In the genomic region with DNA sequence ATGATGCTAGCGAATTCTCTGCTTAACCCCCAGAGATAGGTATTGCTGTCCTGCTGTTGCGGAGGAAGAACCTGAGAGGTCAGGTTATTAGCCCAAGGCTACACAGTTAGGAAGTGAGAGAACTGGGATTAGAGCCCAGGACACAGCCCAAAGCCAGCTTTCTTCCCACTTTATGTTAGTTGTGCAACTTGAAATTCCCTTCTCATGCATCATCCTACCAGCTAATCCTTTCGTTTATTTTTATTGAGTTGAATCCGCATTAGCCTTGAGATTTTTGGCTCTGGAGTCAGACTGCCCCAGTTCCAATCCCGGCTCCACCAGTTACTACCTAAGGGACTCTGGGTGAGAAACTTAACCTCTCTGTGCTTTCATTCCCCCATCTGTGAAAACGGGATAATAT, we compare ENCODE assay signal across 12 cellular contexts.
DNase-seq lines count a peak whose midpoint lies in the region; TF ChIP-seq lines count a peak whose summit lies in the region.
"Had no signal": no experiment of that assay in that cellular context is flagged by ENCODE, and none has a peak within 500 bp of the region (broad histone marks: within the 10 kb centered on the region; RNA-seq: fewer than 3 reads in every experiment).

No MANE protein-coding gene starts in this region.

- peaks cover 0 to 27% (median 4%) of the 10 kb centered on the region in 4 donors for H3K4me1 ChIP-seq in Peyer's patch

- CTCF ChIA-PET in AG04449 (lab: Yijun Ruan, JAX) = interaction anchor here (2.7 kb wide), 1 partner anchor 35 kb away, joined by 8 read pairs; no protein-coding TSS in a partner anchor

- no peaks in the 10 kb centered on the region for H3K27me3 ChIP-seq in Peyer's patch
- H3K27me3 ChIP-seq: BLaER1 had no signal

- H3K4me3 ChIP-seq in AG04449 (ENCODE audit: low read depth, low read length) = no peak overlapping the region
- H3K4me3 ChIP-seq in Peyer's patch = no peak overlapping the region
- H3K4me3 ChIP-seq: BLaER1 had no signal

- H3K9me3 ChIP-seq in Peyer's patch = no peaks in the 10 kb centered on the region
- H3K9me3 ChIP-seq: BLaER1 had no signal

- TF ChIP-seq CTCF in AG04449 (IDR thresholded peaks at IDR 0.05; ENCODE audit: insufficient read depth, low read length, missing control alignments) = no peak
- no peak for TF ChIP-seq CTCF in Peyer's patch (IDR thresholded peaks at IDR 0.05)

- TF ChIP-seq POLR2A in Peyer's patch (IDR thresholded peaks at IDR 0.05) = no peak

- no peaks in the 10 kb centered on the region for H3K36me3 ChIP-seq in Peyer's patch
- H3K36me3 ChIP-seq: BLaER1 had no signal

- POLR2A ChIA-PET in AG04449 (lab: Yijun Ruan, JAX) = no interaction called here

- DNase-seq in AG04449 (ENCODE audit: low read depth, low spot score) (peak; percentile 75), Peyer's patch (no peak), fibroblast of peridontal ligament (ENCODE audit: extremely low read depth) (peak; percentile 97), non-pigmented ciliary epithelial cell (ENCODE audit: low read depth) (peak; percentile 80), middle frontal gyrus (ENCODE audit: extremely low spot score, low spot score) (no peak), NCI-H1930 (lab: John Stamatoyannopoulos, UW) (no peak), HuH-7 (ENCODE audit: low spot score) (no peak)
- no peak for DNase-seq in central memory CD4-positive, alpha-beta T cell
- DNase-seq: activated naive CD4-positive, alpha-beta T cell treated with anti-CD3 and anti-CD28 coated beads for 36 hours; NCI-H1105 treated with DMSO at 0.1 percent for 48 hours; T-helper 2 cell had no signal

- H3K27ac ChIP-seq in Peyer's patch = peak overlapping the region in 3 of 4 donors; percentile 19 to 73 (median 37)
- H3K27ac ChIP-seq: BLaER1 had no signal

Comparison
In these comparisons a context has a peak if more than half of its experiments do, and no peak if none do; other contexts are left out.
1. DNase-seq: peak in AG04449 (single experiment), fibroblast of peridontal ligament (single experiment) and non-pigmented ciliary epithelial cell (single experiment); none in Peyer's patch (0 of 3), middle frontal gyrus (single experiment), central memory CD4-positive, alpha-beta T cell (single experiment), NCI-H1930 (0 of 2) and HuH-7 (single experiment).